Comparison of ENCODE assay signal across 14 cellular contexts in genomic region chr16:86019446-86020047, GRCh38.
DNase-seq lines count a peak whose midpoint lies in the region; ATAC-seq, FAIRE-seq and TF ChIP-seq lines count a peak whose summit lies in the region.
"Had no signal": no experiment of that assay in that cellular context is flagged by ENCODE, and none has a peak within 500 bp of the region (broad histone marks: within the 10 kb centered on the region; RNA-seq: fewer than 3 reads in every experiment).

No MANE protein-coding gene starts in this region.

- no peak for TF ChIP-seq POLR2A in suprapubic skin (IDR thresholded peaks at IDR 0.05)

- H3K79me2 ChIP-seq in PC-9 (ENCODE audit: low read depth): no peaks in the 10 kb centered on the region

- H4K20me1 ChIP-seq in PC-9 (ENCODE audit: insufficient read depth): no peaks in the 10 kb centered on the region
- H4K20me1 ChIP-seq: BLaER1 treated with 17β-estradiol and CSF1 and Interleukin-3, amounts not matched to agents 10 nM and 100 nM had no signal

- POLR2A ChIA-PET in PC-9 (lab: Charles Lee; ENCODE audit: unreplicated experiment): no interaction called here

- intact Hi-C loops in right cardiac atrium (cut with DNase I) (loop anchor here in 1 of 4 donors (5.0 kb wide), 1 partner anchor 197 kb away; no protein-coding TSS in a partner anchor), PC-9 (cut with micrococcal nuclease; ENCODE audit: unreplicated experiment) (loop anchor here (10.0 kb wide), 1 partner anchor 745 kb away; no protein-coding TSS in a partner anchor)

- FAIRE-seq in small intestine (lab: Jason Lieb, UNC): no peak
- FAIRE-seq: GM18507 had no signal

- H3K27ac ChIP-seq in cardiac muscle cell (no peak overlapping the region), right cardiac atrium (ENCODE audit: low read length) (no peak overlapping the region), PC-9 (no peak overlapping the region), foreskin keratinocyte (no peak overlapping the region), suprapubic skin (no peak overlapping the region), small intestine (ENCODE audit: low read depth in 1 of 2, low read length in 1 of 2) (no peak overlapping the region)
- H3K27ac ChIP-seq: ovary had no signal

- no peak overlapping the region for H3K4me3 ChIP-seq in cardiac muscle cell
- no peak overlapping the region for H3K4me3 ChIP-seq in right cardiac atrium (ENCODE audit: low read length)
- no peak overlapping the region for H3K4me3 ChIP-seq in PC-9
- H3K4me3 ChIP-seq in suprapubic skin: no peak overlapping the region
- H3K4me3 ChIP-seq in small intestine (ENCODE audit: low read depth in 1 of 2, low read length in 2 of 2): no peak overlapping the region
- H3K4me3 ChIP-seq: BLaER1 treated with 17β-estradiol and CSF1 and Interleukin-3, amounts not matched to agents 10 nM and 100 nM; ovary had no signal

- no TSS peak for BruUV-seq in PC-9 (replicated peaks; lab: Mats Ljungman, UMichigan)

- H3F3A ChIP-seq in PC-9 (ENCODE audit: insufficient read depth, low read depth): no peaks in the 10 kb centered on the region

- no peak for TF ChIP-seq EP300 in suprapubic skin (IDR thresholded peaks at IDR 0.05)

- H3K4me2 ChIP-seq in PC-9: no peak overlapping the region

- TF ChIP-seq CTCF in cardiac muscle cell (IDR thresholded peaks at IDR 0.05; ENCODE audit: low read depth, low read length): peak; percentile 33
- TF ChIP-seq CTCF in PC-9 (conservative IDR thresholded peaks at IDR 0.05): peak; percentile 51; the same call in 1 of the 2 replicates
- peak; percentile 33 for TF ChIP-seq CTCF in foreskin keratinocyte (conservative IDR thresholded peaks at IDR 0.05)
- TF ChIP-seq CTCF in suprapubic skin (IDR thresholded peaks at IDR 0.05): no peak

- H3K36me3 ChIP-seq in cardiac muscle cell: no peaks in the 10 kb centered on the region
- no peaks in the 10 kb centered on the region for H3K36me3 ChIP-seq in PC-9 (ENCODE audit: low read depth)
- H3K36me3 ChIP-seq in suprapubic skin: no peaks in the 10 kb centered on the region
- no peaks in the 10 kb centered on the region for H3K36me3 ChIP-seq in small intestine (ENCODE audit: control insufficient read depth in 2 of 2, insufficient read depth in 2 of 2, low read length in 2 of 2)
- H3K36me3 ChIP-seq: ovary had no signal

- DNase-seq in cardiac muscle cell (ENCODE audit: low read depth in 1 of 2, low spot score in 1 of 2) (peak in 1 of 2 donors; percentile 54), right cardiac atrium (no peak), PC-9 (no peak), foreskin keratinocyte (no peak), suprapubic skin (ENCODE audit: low spot score in 2 of 2) (peak; percentile 31 to 48), small intestine (no peak)
- DNase-seq in stimulated activated CD4-positive, alpha-beta T cell treated with anti-CD3 and anti-CD28 coated beads, Interleukin-4, amount 100 ng/mL, for 4 hours: no peak
- DNase-seq: activated naive CD4-positive, alpha-beta T cell treated with anti-CD3 and anti-CD28 coated beads for 36 hours; HCEC 1CT; NCI-H146; ovary had no signal

- H3K27me3 ChIP-seq in cardiac muscle cell (no peaks in the 10 kb centered on the region), right cardiac atrium (ENCODE audit: control insufficient read depth, insufficient read depth) (no peaks in the 10 kb centered on the region), PC-9 (ENCODE audit: insufficient read depth, low read depth) (peaks cover 49% of the 10 kb centered on the region), foreskin keratinocyte (no peaks in the 10 kb centered on the region), suprapubic skin (peaks cover 15% of the 10 kb centered on the region), small intestine (ENCODE audit: control insufficient read depth in 2 of 2, insufficient read depth in 2 of 2, low read length in 2 of 2) (no peaks in the 10 kb centered on the region)
- H3K27me3 ChIP-seq: BLaER1 treated with 17β-estradiol and CSF1 and Interleukin-3, amounts not matched to agents 10 nM and 100 nM; ovary had no signal

- H3K4me1 ChIP-seq in cardiac muscle cell (ENCODE audit: low read depth) (peaks cover 24% of the 10 kb centered on the region), right cardiac atrium (ENCODE audit: control insufficient read depth, insufficient read depth, low read length) (no peaks in the 10 kb centered on the region), PC-9 (replicated peaks; ENCODE audit: insufficient read depth) (no peaks in the 10 kb centered on the region), foreskin keratinocyte (no peaks in the 10 kb centered on the region), suprapubic skin (peaks cover 8% of the 10 kb centered on the region), small intestine (ENCODE audit: control insufficient read depth in 2 of 2, insufficient read depth in 1 of 2, low read depth in 1 of 2, low read length in 1 of 2) (no peaks in the 10 kb centered on the region)

- no peaks in the 10 kb centered on the region for H3K9me2 ChIP-seq in PC-9 (ENCODE audit: insufficient read depth)

- ATAC-seq in right cardiac atrium (no peak), foreskin keratinocyte (no peak), HG03520 (IDR thresholded peaks at IDR 0.05; ENCODE audit: unreplicated experiment) (no peak)

- no peak overlapping the region for H2AFZ ChIP-seq in PC-9

- H3K9me3 ChIP-seq in cardiac muscle cell (ENCODE audit: low read depth) (no peaks in the 10 kb centered on the region), right cardiac atrium (ENCODE audit: control insufficient read depth, low read length) (peaks cover 5% of the 10 kb centered on the region), PC-9 (ENCODE audit: insufficient read depth, low read depth) (peaks cover 3% of the 10 kb centered on the region; the same call in 1 of the 2 replicates), suprapubic skin (peaks cover 17% of the 10 kb centered on the region), small intestine (ENCODE audit: control insufficient read depth, low read depth) (no peaks in the 10 kb centered on the region)

- CTCF ChIA-PET in PC-9 (lab: Charles Lee): no interaction called here

- 62% methylated on average over 14 of the region's 14 CpGs for WGBS in right cardiac atrium
- 79% methylated on average over 8 of the region's 14 CpGs for WGBS in suprapubic skin
- 59 to 68% (median 66%) methylated on average over 14 of the region's 14 CpGs for WGBS in small intestine, 3 donors

Comparison
In these comparisons a context has a peak if more than half of its experiments do, and no peak if none do; other contexts are left out.
1. DNase-seq: peak in suprapubic skin (2 of 2); none in right cardiac atrium (0 of 3), PC-9 (0 of 2), foreskin keratinocyte (0 of 2), small intestine (single experiment) and stimulated activated CD4-positive, alpha-beta T cell treated with anti-CD3 and anti-CD28 coated beads, Interleukin-4, amount 100 ng/mL, for 4 hours (0 of 2).
2. CTCF ChIP-seq: peak in cardiac muscle cell (single experiment), PC-9 (single experiment) and foreskin keratinocyte (single experiment); none in suprapubic skin (0 of 2).